In the genomic region with DNA sequence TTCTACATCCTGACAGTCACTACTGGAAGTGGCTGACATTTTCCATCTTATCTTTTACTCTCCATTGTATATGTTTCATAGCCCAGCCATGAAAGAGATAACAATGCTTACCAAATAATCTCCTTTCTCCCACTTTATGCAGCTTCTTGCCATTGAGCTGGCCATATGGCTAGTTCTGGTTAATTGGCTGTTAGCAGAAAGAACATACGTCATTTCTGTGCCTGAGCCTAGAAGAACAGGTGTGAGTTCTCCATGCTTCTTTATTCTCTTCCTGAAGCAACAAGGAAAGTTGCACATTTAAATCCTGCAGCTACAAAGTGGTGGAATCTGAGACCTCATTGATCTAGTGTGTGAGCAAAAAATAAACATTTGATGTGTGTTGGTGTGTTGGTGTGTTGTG, we compare ENCODE assay signal across 20 cellular contexts.
"Had no signal": no experiment of that assay in that cellular context is flagged by ENCODE, and none has a peak within 500 bp of the region (broad histone marks: within the 10 kb centered on the region; RNA-seq: fewer than 3 reads in every experiment).

No MANE protein-coding gene starts in this region.

- H3K4me1 Mint-ChIP-seq: naive thymus-derived CD4-positive, alpha-beta T cell; nephron; neural progenitor cell; stimulated activated effector memory CD8-positive, alpha-beta T cell treated with anti-CD3 and anti-CD28 coated beads, Interleukin-12 subunit alpha, Interleukin-12 subunit beta, amount 100 ng/mL, for 72 hours had no signal

- DNase-seq: colonic mucosa; dermis blood vessel endothelial cell; effector memory CD4-positive, alpha-beta T cell; foreskin melanocyte; hypothalamus; mesenchymal stem cell; midbrain; naive thymus-derived CD4-positive, alpha-beta T cell; sigmoid colon; stimulated activated CD4-positive, alpha-beta T cell treated with anti-CD3 and anti-CD28 coated beads, Interleukin-2, amount 100 ng/mL, for 24 hours; stimulated activated CD4-positive, alpha-beta T cell treated with anti-CD3 and anti-CD28 coated beads, Interleukin-4, amount 100 ng/mL, for 24 hours; stimulated activated naive CD4-positive, alpha-beta T cell treated with Interleukin-2 at 50 U/mL for 16 hours; stomach; testis; tibial artery had no signal

- H3K27ac Mint-ChIP-seq: naive thymus-derived CD4-positive, alpha-beta T cell; nephron; neural progenitor cell; stimulated activated effector memory CD8-positive, alpha-beta T cell treated with anti-CD3 and anti-CD28 coated beads, Interleukin-12 subunit alpha, Interleukin-12 subunit beta, amount 100 ng/mL, for 72 hours; type B pancreatic cell had no signal

- H3K4me3 Mint-ChIP-seq: naive thymus-derived CD4-positive, alpha-beta T cell; nephron; neural progenitor cell; stimulated activated effector memory CD8-positive, alpha-beta T cell treated with anti-CD3 and anti-CD28 coated beads, Interleukin-12 subunit alpha, Interleukin-12 subunit beta, amount 100 ng/mL, for 72 hours; type B pancreatic cell had no signal

- H3K36me3 Mint-ChIP-seq: naive thymus-derived CD4-positive, alpha-beta T cell; neural progenitor cell; stimulated activated effector memory CD8-positive, alpha-beta T cell treated with anti-CD3 and anti-CD28 coated beads, Interleukin-12 subunit alpha, Interleukin-12 subunit beta, amount 100 ng/mL, for 72 hours; type B pancreatic cell had no signal

- H3K27me3 Mint-ChIP-seq: type B pancreatic cell had no signal

- H3K9me3 Mint-ChIP-seq: type B pancreatic cell had no signal

- ATAC-seq: left lobe of liver; naive thymus-derived CD4-positive, alpha-beta T cell; stimulated activated effector memory CD8-positive, alpha-beta T cell treated with anti-CD3 and anti-CD28 coated beads, Interleukin-12 subunit alpha, Interleukin-12 subunit beta, amount 100 ng/mL, for 72 hours had no signal
